9 cellular contexts compared by ENCODE assay signal in the genomic region with DNA sequence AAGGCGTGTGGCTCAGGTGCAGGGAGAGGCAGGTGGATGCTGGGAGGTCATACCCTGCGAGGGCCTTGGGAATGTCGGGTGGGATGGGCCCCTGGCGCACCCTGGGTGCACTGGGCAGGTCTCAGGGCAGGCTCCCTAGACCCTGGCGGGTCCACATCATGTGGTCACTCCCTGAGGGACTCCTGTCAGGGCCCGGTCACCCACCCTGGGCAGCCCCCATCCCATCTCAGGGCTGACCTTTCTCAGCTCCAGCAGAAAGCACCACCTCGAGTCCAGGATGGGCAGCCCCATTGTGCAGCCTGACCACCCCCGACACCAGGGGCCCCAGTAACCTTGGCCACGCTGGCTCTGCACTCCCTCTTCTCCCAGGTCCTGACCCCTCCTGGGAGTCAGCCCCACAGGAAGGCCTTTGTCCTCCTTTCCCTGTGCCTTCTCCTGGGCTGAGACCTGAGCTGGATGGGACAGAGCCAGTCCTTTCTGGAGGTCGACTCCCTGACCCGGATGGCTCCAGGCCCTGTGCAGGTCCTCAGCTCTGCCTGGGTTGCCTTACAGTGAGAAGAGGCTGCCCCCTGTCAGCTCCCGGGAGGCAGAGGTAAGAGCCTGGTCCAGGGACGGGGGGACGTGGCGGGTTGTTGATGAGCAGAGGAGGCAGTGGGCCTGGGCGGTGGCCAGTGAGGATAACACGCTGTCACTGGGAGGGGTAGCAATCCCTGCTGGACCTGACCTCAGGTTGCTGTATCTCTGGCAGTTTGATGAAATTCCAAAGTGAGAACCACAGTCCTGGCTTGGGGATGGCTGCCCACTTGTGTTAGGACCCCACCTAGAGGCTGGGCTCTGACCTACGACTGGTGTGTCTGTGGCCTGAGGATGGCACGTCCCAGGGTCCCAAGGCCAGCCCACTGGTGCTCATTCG.
A peak's percentile ranks its signal among the peaks of the same experiment; 100 is the strongest.
DNase-seq lines count a peak whose midpoint lies in the region; ATAC-seq and TF ChIP-seq lines count a peak whose summit lies in the region.
"Had no signal": no experiment of that assay in that cellular context is flagged by ENCODE, and none has a peak within 500 bp of the region (broad histone marks: within the 10 kb centered on the region; RNA-seq: fewer than 3 reads in every experiment).

No MANE protein-coding gene starts in this region.

- H3K27me3 ChIP-seq in BJ (ENCODE audit: control insufficient read depth, insufficient read depth, low read length): no peaks in the 10 kb centered on the region
- H3K27me3 ChIP-seq in H7 (ENCODE audit: control insufficient read depth, insufficient read depth, low read length): no peaks in the 10 kb centered on the region

- CTCF ChIA-PET in BJ (lab: Yijun Ruan, JAX): interaction anchor here (0.7 to 1.7 kb wide), 8 partner anchors 9 to 449 kb away, joined by 3 to 5 read pairs (median 3); no protein-coding TSS in a partner anchor

- POLR2A ChIA-PET in BJ (lab: Charles Lee): no interaction called here

- no peak overlapping the region for H3K4me3 ChIP-seq in BJ (ENCODE audit: low read depth, low read length)
- no peak overlapping the region for H3K4me3 ChIP-seq in H7 (ENCODE audit: insufficient read depth, low read depth, low read length)

- ATAC-seq in GM18517 (IDR thresholded peaks at IDR 0.05; ENCODE audit: unreplicated experiment): no peak

- peak; percentile 47 for TF ChIP-seq CTCF in BJ (IDR thresholded peaks at IDR 0.05; ENCODE audit: insufficient read depth, low read depth, low read length)
- peak; percentile 42 for TF ChIP-seq CTCF in VCaP (conservative IDR thresholded peaks at IDR 0.05)

- no peak overlapping the region for H3K27ac ChIP-seq in VCaP

- no peaks in the 10 kb centered on the region for H3K36me3 ChIP-seq in BJ (ENCODE audit: control insufficient read depth, insufficient read depth, low read length)
- no peaks in the 10 kb centered on the region for H3K36me3 ChIP-seq in H7 (replicated peaks; ENCODE audit: control insufficient read depth, insufficient read depth, low read length)

- DNase-seq in BJ (ENCODE audit: low read depth) (no peak), H7 (peak; percentile 81), iPS-NIHi11 (ENCODE audit: low spot score) (peak; percentile 45), T1000 (lab: John Stamatoyannopoulos, UW) (no peak), GOT3 (lab: John Stamatoyannopoulos, UW) (no peak)
- no peak for DNase-seq in activated effector memory CD4-positive, alpha-beta T cell treated with Interleukin-2 at 50 U/mL for 16 hours
- DNase-seq: nucleus accumbens had no signal

Comparison
In these comparisons a context has a peak if more than half of its experiments do, and no peak if none do; other contexts are left out.
1. DNase-seq: peak in H7 (single experiment) and iPS-NIHi11 (single experiment); none in BJ (single experiment), T1000 (single experiment), GOT3 (single experiment) and activated effector memory CD4-positive, alpha-beta T cell treated with Interleukin-2 at 50 U/mL for 16 hours (single experiment).